ENCODE assay signal across 14 cellular contexts in the genomic region with DNA sequence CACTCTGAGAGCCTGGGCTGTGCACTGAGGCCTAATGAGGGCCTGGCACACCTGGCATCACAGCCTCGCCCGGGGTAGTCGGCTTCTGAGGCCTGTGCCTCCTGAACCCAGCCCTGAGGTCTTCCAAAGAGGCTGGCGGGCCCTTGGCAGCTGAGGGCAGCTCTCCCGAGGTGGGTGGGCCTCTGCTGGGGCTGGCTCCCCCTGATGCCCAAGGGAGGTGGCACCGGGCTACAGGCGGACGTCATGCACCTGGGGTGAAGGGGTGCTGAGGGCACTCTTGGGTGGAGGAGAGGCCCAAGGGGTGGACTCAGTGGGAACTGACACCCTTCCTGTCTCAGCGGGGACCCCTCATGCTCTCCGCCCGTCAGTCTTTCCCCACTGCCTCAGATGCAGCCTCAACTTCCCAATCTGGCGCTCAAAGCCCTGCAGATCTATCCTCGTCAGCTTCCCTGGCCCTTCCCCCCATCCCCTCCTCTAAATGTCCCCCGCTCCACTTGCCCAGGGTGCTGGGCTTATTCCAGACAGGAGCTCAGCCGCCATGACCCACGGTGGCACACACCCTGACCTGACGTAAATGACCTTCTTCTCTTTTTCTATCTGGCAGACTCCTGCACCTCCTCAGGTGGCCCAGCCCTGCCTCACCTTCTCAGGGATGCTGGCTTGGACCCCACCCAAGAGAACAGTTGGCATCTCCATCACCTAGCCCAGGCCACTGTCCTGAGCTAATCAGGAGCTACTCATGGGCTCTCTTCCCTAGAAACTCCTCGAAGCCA. TPM values are rescaled to one million over a fixed set of nuclear protein-coding genes. Genes with fewer than 3 reads are reported as not detected.
"Had no signal": no experiment of that assay in that cellular context is flagged by ENCODE, and none has a peak within 500 bp of the region (broad histone marks: within the 10 kb centered on the region; RNA-seq: fewer than 3 reads in every experiment).

No MANE protein-coding gene starts in this region.

- H3K9me3 ChIP-seq: right atrium auricular region, tibial nerve had no signal

- H3K27ac Mint-ChIP-seq: activated CD4-positive, alpha-beta memory T cell treated with anti-CD3 and anti-CD28 coated beads for 36 hours; activated naive CD4-positive, alpha-beta T cell treated with anti-CD3 and anti-CD28 coated beads for 36 hours; dendritic cell treated with granulocyte-macrophage colony-stimulating factor and Interleukin-4, amounts not matched to agents 40 ng/mL and 50 ng/mL, for 4 days had no signal

- H3K4me3 Mint-ChIP-seq: activated CD4-positive, alpha-beta memory T cell treated with anti-CD3 and anti-CD28 coated beads for 36 hours; activated naive CD4-positive, alpha-beta T cell treated with anti-CD3 and anti-CD28 coated beads for 36 hours; dendritic cell treated with granulocyte-macrophage colony-stimulating factor and Interleukin-4, amounts not matched to agents 40 ng/mL and 50 ng/mL, for 4 days had no signal

- H3K4me1 ChIP-seq: parathyroid adenoma, right atrium auricular region, tibial nerve had no signal

- H3K9me3 Mint-ChIP-seq: activated CD4-positive, alpha-beta memory T cell treated with anti-CD3 and anti-CD28 coated beads for 36 hours; activated naive CD4-positive, alpha-beta T cell treated with anti-CD3 and anti-CD28 coated beads for 36 hours had no signal

- H3K9ac ChIP-seq: parathyroid adenoma had no signal

- H3K27me3 Mint-ChIP-seq: activated CD4-positive, alpha-beta memory T cell treated with anti-CD3 and anti-CD28 coated beads for 36 hours had no signal

- H3K4me3 ChIP-seq: right atrium auricular region, tibial nerve had no signal

- H3K27me3 ChIP-seq: right atrium auricular region, tibial nerve had no signal

- H2AFZ ChIP-seq: parathyroid adenoma had no signal

- DNase-seq: activated CD4-positive, alpha-beta memory T cell treated with anti-CD3 and anti-CD28 coated beads for 36 hours; activated naive CD4-positive, alpha-beta T cell treated with anti-CD3 and anti-CD28 coated beads for 36 hours; central memory CD4-positive, alpha-beta T cell; small intestine had no signal

- H3K36me3 ChIP-seq: right atrium auricular region, tibial nerve had no signal

- H3K79me2 ChIP-seq: parathyroid adenoma had no signal

- H3K36me3 Mint-ChIP-seq: activated CD4-positive, alpha-beta memory T cell treated with anti-CD3 and anti-CD28 coated beads for 36 hours had no signal

- H3K27ac ChIP-seq: parathyroid adenoma, right atrium auricular region, tibial nerve had no signal

RNA-seq across cellular contexts. Expression of gene MYL10, which starts 38.2 kb away (rescaled TPM):
- total RNA-seq: activated CD4-positive, alpha-beta memory T cell treated with anti-CD3 and anti-CD28 coated beads for 36 hours; activated naive CD4-positive, alpha-beta T cell treated with anti-CD3 and anti-CD28 coated beads for 36 hours; epithelial cell of proximal tubule; kidney epithelial cell; liver; right atrium auricular region; subcutaneous adipose tissue; T-helper 2 cell treated with Interferon-gamma antibody and Interleukin-4, amounts not matched to agents 100 ng/mL and 5 ng/mL, for 36 hours; tibial nerve had no signal
- polyA plus RNA-seq: liver, neural cell, small intestine had no signal
